ENCODE assay signal across 31 cellular contexts in the genomic region with DNA sequence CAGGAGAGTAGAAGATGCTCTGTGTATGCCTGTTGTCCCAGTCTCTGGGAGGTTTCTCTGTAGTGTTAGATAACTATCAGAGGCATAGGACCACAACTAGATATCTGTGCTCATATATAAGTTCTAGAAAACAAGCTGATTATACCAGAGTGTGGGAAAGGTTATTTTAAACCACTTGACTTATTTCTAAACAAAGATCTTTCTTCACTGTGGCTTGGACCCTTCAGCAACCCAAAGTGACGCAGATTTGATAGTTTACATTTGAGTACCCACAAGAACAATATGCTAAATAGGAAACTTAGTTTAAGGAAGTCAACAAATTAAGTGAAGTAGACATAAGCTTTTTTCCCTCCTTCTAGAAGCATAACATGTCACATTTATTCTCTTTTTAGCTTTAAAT.
"Had no signal": no experiment of that assay in that cellular context is flagged by ENCODE, and none has a peak within 500 bp of the region (broad histone marks: within the 10 kb centered on the region; RNA-seq: fewer than 3 reads in every experiment).

No MANE protein-coding gene starts in this region.

- H3K4me2 ChIP-seq: KMS-11 had no signal

- H3K9me3 Mint-ChIP-seq: activated CD4-positive, alpha-beta T cell treated with anti-CD3 and anti-CD28 coated beads, Interleukin-2, amount 10 ng/mL, durations not matched to agents 24 days and 14 days; activated naive CD4-positive, alpha-beta T cell treated with anti-CD3 and anti-CD28 coated beads for 36 hours; activated naive CD4-positive, alpha-beta T cell treated with anti-CD3 and anti-CD28 coated beads, Interleukin-2, amount 50 U/mL, for 72 hours; activated T-cell treated with anti-CD3 and anti-CD28 coated beads, Interleukin-2, amount 50 U/mL, for 4 hours; activated T-helper 1 cell treated with anti-CD3 and anti-CD28 coated beads, Interleukin-12 subunit alpha, Interleukin-12 subunit beta, Interleukin-2, Interleukin-4 antibody, amounts not matched to agents 30 ng/mL and 10 ng/mL and 1 ng/mL, durations not matched to agents 14 hours and 24 hours and 36 hours; brain had no signal

- H3K9me3 ChIP-seq: adrenal gland, SJCRH30 had no signal

- H3K27ac Mint-ChIP-seq: activated CD4-positive, alpha-beta T cell treated with anti-CD3 and anti-CD28 coated beads, Interleukin-2, amount 10 ng/mL, durations not matched to agents 24 days and 14 days; activated naive CD4-positive, alpha-beta T cell treated with anti-CD3 and anti-CD28 coated beads for 36 hours; activated naive CD4-positive, alpha-beta T cell treated with anti-CD3 and anti-CD28 coated beads, Interleukin-2, amount 50 U/mL, for 72 hours; activated T-helper 1 cell treated with anti-CD3 and anti-CD28 coated beads, Interleukin-12 subunit alpha, Interleukin-12 subunit beta, Interleukin-2, Interleukin-4 antibody, amounts not matched to agents 30 ng/mL and 10 ng/mL and 1 ng/mL, durations not matched to agents 14 hours and 24 hours and 36 hours had no signal

- ATAC-seq: activated naive CD4-positive, alpha-beta T cell treated with anti-CD3 and anti-CD28 coated beads, Interleukin-2, amount 50 U/mL, for 72 hours; activated T-cell treated with anti-CD3 and anti-CD28 coated beads, Interleukin-2, amount 50 U/mL, for 4 hours; Panc1 had no signal

- H3K4me3 Mint-ChIP-seq: activated CD4-positive, alpha-beta T cell treated with anti-CD3 and anti-CD28 coated beads, Interleukin-2, amount 10 ng/mL, durations not matched to agents 24 days and 14 days; activated naive CD4-positive, alpha-beta T cell treated with anti-CD3 and anti-CD28 coated beads for 36 hours; activated T-cell treated with anti-CD3 and anti-CD28 coated beads, Interleukin-2, amount 50 U/mL, for 4 hours; activated T-helper 1 cell treated with anti-CD3 and anti-CD28 coated beads, Interleukin-12 subunit alpha, Interleukin-12 subunit beta, Interleukin-2, Interleukin-4 antibody, amounts not matched to agents 30 ng/mL and 10 ng/mL and 1 ng/mL, durations not matched to agents 14 hours and 24 hours and 36 hours; brain had no signal

- H3K4me1 Mint-ChIP-seq: activated CD4-positive, alpha-beta T cell treated with anti-CD3 and anti-CD28 coated beads, Interleukin-2, amount 10 ng/mL, durations not matched to agents 24 days and 14 days had no signal

- H3K4me1 ChIP-seq: adrenal gland, SJCRH30 had no signal

- H3K27ac ChIP-seq: adrenal gland, KMS-11, SJCRH30, SK-N-MC, WERI-Rb-1 had no signal

- H3K27me3 ChIP-seq: adrenal gland, SJCRH30 had no signal

- H3K9ac ChIP-seq: KMS-11 had no signal

- DNase-seq: activated CD4-positive, alpha-beta T cell treated with anti-CD3 and anti-CD28 coated beads, Interleukin-2, amount 10 ng/mL, durations not matched to agents 24 days and 14 days; activated CD4-positive, alpha-beta T cell treated with anti-CD3 and anti-CD28 coated beads, Interleukin-2, amount 50 U/mL, for 4 hours; activated CD8-positive, alpha-beta memory T cell treated with anti-CD3 and anti-CD28 coated beads, Interleukin-2, amount 50 U/mL, for 4 hours; activated gamma-delta T cell treated with Interleukin-2 at 50 U/mL for 16 hours; activated naive CD4-positive, alpha-beta T cell treated with anti-CD3 and anti-CD28 coated beads for 36 hours; activated T-cell treated with anti-CD3 and anti-CD28 coated beads for 4 hours; activated T-cell treated with anti-CD3 and anti-CD28 coated beads, Interleukin-2, amount 50 U/mL, for 4 hours; adrenal gland; central memory CD4-positive, alpha-beta T cell; MM.1S; MV-4-11; NCI-H1092 treated with DMSO at 0.1 percent for 48 hours; NCI-H1417; NCI-H146; NCI-H187; NCI-H2029 treated with DMSO at 0.1 percent for 48 hours; NCI-H2107; NCI-H2171; NCI-H510A; NCI-H526 treated with DMSO at 0.1 percent for 48 hours; NCI-H82; SHP77; SJCRH30; T1000; WERI-Rb-1 had no signal

- H3K27me3 Mint-ChIP-seq: activated CD4-positive, alpha-beta T cell treated with anti-CD3 and anti-CD28 coated beads, Interleukin-2, amount 10 ng/mL, durations not matched to agents 24 days and 14 days; brain had no signal

- H3K4me3 ChIP-seq: adrenal gland, SJCRH30, SK-N-MC had no signal
